Comparison of ENCODE assay signal across 22 cellular contexts in the genomic region with DNA sequence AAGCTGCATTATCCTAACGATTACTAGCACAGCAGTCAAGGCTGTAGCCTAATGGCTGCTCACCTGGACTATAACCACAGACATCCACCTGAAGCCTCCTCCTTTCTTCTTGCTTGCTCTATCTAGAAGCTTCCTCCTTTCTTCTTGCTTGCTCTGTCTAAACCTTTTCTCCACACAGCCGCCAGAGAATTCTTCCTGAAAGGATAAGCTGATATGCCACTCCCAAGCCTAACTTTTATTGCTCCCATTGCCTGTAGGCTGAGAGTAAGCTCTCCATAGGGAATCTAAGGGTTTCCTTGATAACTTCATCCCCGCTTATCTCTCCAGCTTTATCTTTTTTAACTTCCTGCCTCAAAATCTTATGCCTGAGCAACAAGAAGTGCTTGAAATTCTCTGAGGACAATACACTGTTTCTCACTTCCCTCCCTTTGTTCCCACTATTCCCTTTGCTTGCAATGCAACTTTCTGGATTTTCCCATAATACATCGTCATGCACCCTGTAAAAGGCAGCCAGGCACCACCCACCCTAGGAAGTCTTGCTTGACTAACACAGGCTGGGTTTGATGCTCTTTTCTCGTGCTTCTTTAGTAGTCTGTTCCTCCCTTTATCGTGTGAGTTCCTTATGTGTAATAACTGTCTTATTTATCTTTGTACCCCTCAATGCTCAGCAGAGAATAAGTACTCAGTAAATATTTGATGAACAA. TPM values are rescaled to one million over a fixed set of nuclear protein-coding genes. Genes with fewer than 3 reads are reported as not detected.
"Had no signal": no experiment of that assay in that cellular context is flagged by ENCODE, and none has a peak within 500 bp of the region (broad histone marks: within the 10 kb centered on the region; RNA-seq: fewer than 3 reads in every experiment).

No MANE protein-coding gene starts in this region.

- ATAC-seq: activated CD4-positive, CD25-positive, alpha-beta regulatory T cell treated with anti-CD3 and anti-CD28 coated beads, Interleukin-2, amount 50 U/mL, for 24 hours; activated CD8-positive, alpha-beta T cell treated with anti-CD3 and anti-CD28 coated beads, Interleukin-2, amount 10 ng/mL, durations not matched to agents 7 days and 5 days; activated T-cell treated with anti-CD3 and anti-CD28 coated beads, Interleukin-2, amount 50 U/mL, for 4 hours; gastrocnemius medialis; heart left ventricle; left lobe of liver; right lobe of liver; stimulated activated memory B cell treated with anti-CD40 and anti-IgM and Interleukin-4, amounts not matched to agents 10 μg/mL and 1 μg/mL and 100 μg/mL, for 72 hours; T-cell had no signal

- H3K4me3 ChIP-seq: dorsolateral prefrontal cortex, gastrocnemius medialis, heart left ventricle, lung, prostate gland, right lobe of liver, thoracic aorta had no signal

- H3K27ac ChIP-seq: dorsolateral prefrontal cortex, gastrocnemius medialis, heart left ventricle, prostate gland, right lobe of liver, thoracic aorta had no signal

- H3K4me1 ChIP-seq: gastrocnemius medialis, heart left ventricle, prostate gland had no signal

- H3K27me3 Mint-ChIP-seq: activated CD4-positive, alpha-beta T cell treated with anti-CD3 and anti-CD28 coated beads, Interleukin-2, amount 10 ng/mL, durations not matched to agents 7 days and 5 days; naive B cell; stimulated activated memory B cell treated with anti-CD40 and anti-IgM and Interleukin-4, amounts not matched to agents 10 μg/mL and 1 μg/mL and 100 μg/mL, for 72 hours had no signal

- H3K9me3 ChIP-seq: gastrocnemius medialis, heart left ventricle, prostate gland, right lobe of liver, thoracic aorta had no signal

- H3K9me3 Mint-ChIP-seq: activated CD4-positive, alpha-beta T cell treated with anti-CD3 and anti-CD28 coated beads, Interleukin-2, amount 10 ng/mL, durations not matched to agents 7 days and 5 days; activated naive CD4-positive, alpha-beta T cell treated with anti-CD3 and anti-CD28 coated beads for 36 hours; activated T-cell treated with anti-CD3 and anti-CD28 coated beads, Interleukin-2, amount 50 U/mL, for 4 hours; brain; naive B cell; neural crest cell; stimulated activated memory B cell treated with anti-CD40 and anti-IgM and Interleukin-4, amounts not matched to agents 10 μg/mL and 1 μg/mL and 100 μg/mL, for 72 hours; T-cell had no signal

- H3K4me3 Mint-ChIP-seq: activated CD4-positive, alpha-beta T cell treated with anti-CD3 and anti-CD28 coated beads, Interleukin-2, amount 10 ng/mL, durations not matched to agents 7 days and 5 days; activated CD8-positive, alpha-beta T cell treated with anti-CD3 and anti-CD28 coated beads, Interleukin-2, amount 10 ng/mL, durations not matched to agents 7 days and 5 days; activated naive CD4-positive, alpha-beta T cell treated with anti-CD3 and anti-CD28 coated beads for 36 hours; activated T-cell treated with anti-CD3 and anti-CD28 coated beads, Interleukin-2, amount 50 U/mL, for 4 hours; brain; naive B cell; neural crest cell; stimulated activated memory B cell treated with anti-CD40 and anti-IgM and Interleukin-4, amounts not matched to agents 10 μg/mL and 1 μg/mL and 100 μg/mL, for 72 hours; T-cell had no signal

- H3K27ac Mint-ChIP-seq: activated CD4-positive, alpha-beta T cell treated with anti-CD3 and anti-CD28 coated beads, Interleukin-2, amount 10 ng/mL, durations not matched to agents 7 days and 5 days; activated CD8-positive, alpha-beta T cell treated with anti-CD3 and anti-CD28 coated beads, Interleukin-2, amount 10 ng/mL, durations not matched to agents 7 days and 5 days; activated naive CD4-positive, alpha-beta T cell treated with anti-CD3 and anti-CD28 coated beads for 36 hours; brain; stimulated activated memory B cell treated with anti-CD40 and anti-IgM and Interleukin-4, amounts not matched to agents 10 μg/mL and 1 μg/mL and 100 μg/mL, for 72 hours; T-cell had no signal

- H3K36me3 ChIP-seq: gastrocnemius medialis, heart left ventricle, prostate gland, right lobe of liver had no signal

- DNase-seq: activated CD4-positive, alpha-beta T cell treated with anti-CD3 and anti-CD28 coated beads, Interleukin-2, amount 10 ng/mL, durations not matched to agents 7 days and 5 days; activated CD8-positive, alpha-beta T cell treated with anti-CD3 and anti-CD28 coated beads, Interleukin-2, amount 10 ng/mL, durations not matched to agents 7 days and 5 days; activated naive CD4-positive, alpha-beta T cell treated with anti-CD3 and anti-CD28 coated beads for 36 hours; activated T-cell treated with anti-CD3 and anti-CD28 coated beads, Interleukin-2, amount 50 U/mL, for 4 hours; caudate nucleus; dorsolateral prefrontal cortex; gastrocnemius medialis; heart left ventricle; naive B cell; right lobe of liver; stimulated activated CD4-positive, alpha-beta T cell treated with anti-CD3 and anti-CD28 coated beads, Interleukin-4, amount 100 ng/mL, for 4 hours; T-cell had no signal

- H3K36me3 Mint-ChIP-seq: brain; naive B cell; stimulated activated memory B cell treated with anti-CD40 and anti-IgM and Interleukin-4, amounts not matched to agents 10 μg/mL and 1 μg/mL and 100 μg/mL, for 72 hours had no signal

- H3K27me3 ChIP-seq: dorsolateral prefrontal cortex, gastrocnemius medialis, heart left ventricle, right lobe of liver had no signal

- H3K4me1 Mint-ChIP-seq: activated CD4-positive, alpha-beta T cell treated with anti-CD3 and anti-CD28 coated beads, Interleukin-2, amount 10 ng/mL, durations not matched to agents 7 days and 5 days; brain; naive B cell; stimulated activated memory B cell treated with anti-CD40 and anti-IgM and Interleukin-4, amounts not matched to agents 10 μg/mL and 1 μg/mL and 100 μg/mL, for 72 hours; T-cell had no signal

RNA-seq across cellular contexts. Expression of gene LRIT3, which starts 1.4 kb away (rescaled TPM):
- total RNA-seq: heart left ventricle had no signal

RNA-seq across cellular contexts. Expression of gene RRH, which starts 18.8 kb away (rescaled TPM):
- total RNA-seq: activated naive CD4-positive, alpha-beta T cell treated with anti-CD3 and anti-CD28 coated beads for 36 hours; gastrocnemius medialis; left lobe of liver; mononuclear cell; osteocyte had no signal

RNA-seq across cellular contexts. Expression of gene CFI, which starts 44.7 kb away (rescaled TPM):
- total RNA-seq: activated CD4-positive, alpha-beta T cell treated with anti-CD3 and anti-CD28 coated beads, Interleukin-2, amount 10 ng/mL, durations not matched to agents 7 days and 5 days; activated CD8-positive, alpha-beta T cell treated with anti-CD3 and anti-CD28 coated beads, Interleukin-2, amount 10 ng/mL, durations not matched to agents 7 days and 5 days; activated naive CD4-positive, alpha-beta T cell treated with anti-CD3 and anti-CD28 coated beads for 36 hours; neural crest cell; osteocyte had no signal
